Comparison of ENCODE assay signal across 8 cellular contexts in the genomic region with DNA sequence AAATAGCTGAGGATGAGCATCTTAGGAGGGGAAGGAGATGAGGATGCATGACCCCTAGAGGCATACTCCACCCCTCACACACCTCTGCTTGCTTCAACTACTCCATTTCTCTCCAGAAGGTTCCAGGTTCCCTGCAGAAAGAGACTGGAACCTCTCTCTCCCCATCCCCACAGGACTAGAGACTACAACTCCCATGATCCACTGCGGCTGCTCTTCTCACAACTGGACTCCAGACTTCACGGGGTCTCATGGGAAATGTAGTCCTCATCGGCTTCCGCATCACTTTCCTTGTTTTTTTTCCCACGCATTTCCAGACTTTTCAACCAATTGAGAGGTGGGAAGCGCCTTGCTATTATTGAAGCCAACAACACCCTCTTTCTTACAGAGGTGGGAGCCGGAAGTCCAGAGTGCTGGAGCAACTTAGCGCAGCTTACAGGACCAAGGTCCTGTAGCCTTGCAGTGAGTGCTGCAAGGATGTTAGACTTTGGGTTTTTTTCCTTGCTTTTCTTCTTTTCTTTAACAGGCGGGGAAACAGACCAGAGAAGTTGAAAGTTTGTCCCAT. TPM values are rescaled to one million over a fixed set of nuclear protein-coding genes. Genes with fewer than 3 reads are reported as not detected.
DNase-seq lines count a peak whose midpoint lies in the region; ATAC-seq and TF ChIP-seq lines count a peak whose summit lies in the region.

No MANE protein-coding gene starts in this region.

- peaks cover 15% of the 10 kb centered on the region for H3K27me3 ChIP-seq in NT2/D1 (ENCODE audit: insufficient read depth, insufficient read length)

- ATAC-seq in HG02973 (IDR thresholded peaks at IDR 0.05; ENCODE audit: unreplicated experiment), result no peak

- TF ChIP-seq CTCF in HEK293 (tag by site-specific recombination; IDR thresholded peaks at IDR 0.05) (no peak), epithelial cell of proximal tubule (conservative IDR thresholded peaks at IDR 0.05; ENCODE audit: low read depth, low read length) (no peak)

- peak; percentile 40 for DNase-seq in ACHN
- DNase-seq in NT2/D1 (ENCODE audit: low read depth, low spot score), result peak; percentile 64
- peak; percentile 46 for DNase-seq in activated T-cell treated with anti-CD3 and anti-CD28 coated beads for 24 hours (ENCODE audit: low read depth)
- peak; percentile 6 for DNase-seq in epithelial cell of proximal tubule (ENCODE audit: low read depth)
- DNase-seq in midbrain (lab: John Stamatoyannopoulos, UW), result peak; percentile 86
- peak; percentile 74 for DNase-seq in stimulated activated CD8-positive, alpha-beta memory T cell treated with anti-CD3 and anti-CD28 coated beads, Interleukin-4, amount 100 ng/mL, for 48 hours

- H3K9me3 ChIP-seq in HEK293 (ENCODE audit: control insufficient read depth, insufficient read depth, low read depth, low read length), result no peaks in the 10 kb centered on the region
- H3K9me3 ChIP-seq in NT2/D1 (ENCODE audit: insufficient read depth, low read length), result no peaks in the 10 kb centered on the region

- H3K27ac ChIP-seq in HEK293 (ENCODE audit: extremely low read depth, low read depth, low read length), result no peak overlapping the region

- CTCF ChIA-PET in HEK293 (lab: Yijun Ruan, JAX), result no interaction called here

- H3K4me1 ChIP-seq in HEK293 (ENCODE audit: control insufficient read depth, insufficient read depth, low read length), result peaks cover 18% of the 10 kb centered on the region
- H3K4me1 ChIP-seq in NT2/D1 (ENCODE audit: insufficient read depth, insufficient read length), result no peaks in the 10 kb centered on the region

- in situ Hi-C loops in ACHN (cut with HindIII; ENCODE audit: low pct_ligation_motif_present, low pct_unique_long_range_greater_than_20kb, low sequenced_read_pairs), result no loop called here

- peaks cover 0 to 4% of the 10 kb centered on the region in 2 experiments; a peak in 1 of 3 replicates for H3K36me3 ChIP-seq in HEK293 (ENCODE audit: control insufficient read depth in 2 of 2, insufficient read depth in 1 of 2, low read length in 2 of 2)
- peaks cover 6% of the 10 kb centered on the region for H3K36me3 ChIP-seq in NT2/D1 (ENCODE audit: insufficient read depth, insufficient read length, low read length)

- H3K4me3 ChIP-seq in HEK293 (ENCODE audit: low read depth, low read length), result no peak overlapping the region; the same call in 1 of the 2 replicates
- H3K4me3 ChIP-seq in NT2/D1 (ENCODE audit: insufficient read length, low read depth), result no peak overlapping the region
- H3K4me3 ChIP-seq in epithelial cell of proximal tubule (ENCODE audit: low read depth, low read length), result peak overlapping the region; percentile 4

- H3K9ac ChIP-seq in NT2/D1 (ENCODE audit: insufficient read length, low read depth), result no peak overlapping the region

- POLR2A ChIA-PET in HEK293 (lab: Yijun Ruan, JAX), result no interaction called here

TF ChIP-seq in HEK293, 187 proteins besides CTCF, POLR2A, EP300 and RAD21:
- TF ChIP-seq ZXDB (tag by site-specific recombination; IDR thresholded peaks at IDR 0.05) (peak; percentile 20; the same call in 1 of the 2 replicates), WT1 (tag by site-specific recombination; IDR thresholded peaks at IDR 0.05) (no peak), ZBTB17 (tag by site-specific recombination; IDR thresholded peaks at IDR 0.05) (peak; percentile 84), HOXA7 (CRISPR knock-in tag; IDR thresholded peaks at IDR 0.05; ENCODE audit: borderline replicate concordance) (no peak), ZNF335 (tag by site-specific recombination; conservative IDR thresholded peaks at IDR 0.05) (peak; percentile 70), ZNF366 (tag by site-specific recombination; conservative IDR thresholded peaks at IDR 0.05) (0 out of 2 replicates have a peak, but pooled peaks have one; percentile 26), ZNF341 (tag by site-specific recombination; IDR thresholded peaks at IDR 0.05; ENCODE audit: low read depth) (peak; percentile 58; the same call in 1 of the 2 replicates), ZNF404 (tag by site-specific recombination; IDR thresholded peaks at IDR 0.05) (no peak), IKZF3 (tag by site-specific recombination; IDR thresholded peaks at IDR 0.05) (peak; percentile 44; the same call in 1 of the 2 replicates), ZNF501 (tag by site-specific recombination; IDR thresholded peaks at IDR 0.05) (no peak), ZNF311 (tag by site-specific recombination; IDR thresholded peaks at IDR 0.05; ENCODE audit: borderline replicate concordance) (no peak), ZNF837 (tag by site-specific recombination; IDR thresholded peaks at IDR 0.05) (no peak), ZNF76 (tag by site-specific recombination; IDR thresholded peaks at IDR 0.05; ENCODE audit: borderline replicate concordance, low read depth) (peak; percentile 98), ZNF529 (tag by site-specific recombination; IDR thresholded peaks at IDR 0.05; ENCODE audit: insufficient replicate concordance) (no peak), ZFP41 (tag by site-specific recombination; IDR thresholded peaks at IDR 0.05; ENCODE audit: borderline replicate concordance) (no peak), GLI2 (tag by site-specific recombination; IDR thresholded peaks at IDR 0.05; ENCODE audit: borderline replicate concordance, low read depth) (no peak)
- TF ChIP-seq, protein P1, sequence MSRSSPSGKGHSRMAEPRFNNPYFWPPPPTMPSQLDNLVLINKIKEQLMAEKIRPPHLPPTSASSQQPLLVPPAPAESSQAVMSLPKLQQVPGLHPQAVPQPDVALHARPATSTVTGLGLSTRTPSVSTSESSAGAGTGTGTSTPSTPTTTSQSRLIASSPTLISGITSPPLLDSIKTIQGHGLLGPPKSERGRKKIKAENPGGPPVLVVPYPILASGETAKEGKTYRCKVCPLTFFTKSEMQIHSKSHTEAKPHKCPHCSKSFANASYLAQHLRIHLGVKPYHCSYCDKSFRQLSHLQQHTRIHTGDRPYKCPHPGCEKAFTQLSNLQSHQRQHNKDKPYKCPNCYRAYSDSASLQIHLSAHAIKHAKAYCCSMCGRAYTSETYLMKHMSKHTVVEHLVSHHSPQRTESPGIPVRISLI (tag by site-specific recombination; IDR thresholded peaks at IDR 0.05), result peak; percentile 91
- TF ChIP-seq, protein P2, sequence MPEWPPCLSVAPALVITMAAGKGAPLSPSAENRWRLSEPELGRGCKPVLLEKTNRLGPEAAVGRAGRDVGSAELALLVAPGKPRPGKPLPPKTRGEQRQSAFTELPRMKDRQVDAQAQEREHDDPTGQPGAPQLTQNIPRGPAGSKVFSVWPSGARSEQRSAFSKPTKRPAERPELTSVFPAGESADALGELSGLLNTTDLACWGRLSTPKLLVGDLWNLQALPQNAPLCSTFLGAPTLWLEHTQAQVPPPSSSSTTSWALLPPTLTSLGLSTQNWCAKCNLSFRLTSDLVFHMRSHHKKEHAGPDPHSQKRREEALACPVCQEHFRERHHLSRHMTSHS (tag by site-specific recombination; IDR thresholded peaks at IDR 0.05), result no peak

RNA-seq across cellular contexts. Expression of a gene that starts 13.9 kb away (rescaled TPM):
- total RNA-seq in epithelial cell of proximal tubule, result 0.29 and 0.94 TPM in 2 replicates

RNA-seq across cellular contexts. Expression of a gene that starts 14.8 kb away (rescaled TPM):
- total RNA-seq in epithelial cell of proximal tubule, result under 0.01 TPM in 1 of 2 replicates, not detected in the other

Comparison
In these comparisons a context has a peak if more than half of its experiments do, and no peak if none do; other contexts are left out.
1. DNase-seq: peak in every context shown above with its lines; median percentile 86 in midbrain; 74 in stimulated activated CD8-positive, alpha-beta memory T cell treated with anti-CD3 and anti-CD28 coated beads, Interleukin-4, amount 100 ng/mL, for 48 hours; 64 in NT2/D1; 46 in activated T-cell treated with anti-CD3 and anti-CD28 coated beads for 24 hours; 40 in ACHN; 6 in epithelial cell of proximal tubule.